In the genomic region with DNA sequence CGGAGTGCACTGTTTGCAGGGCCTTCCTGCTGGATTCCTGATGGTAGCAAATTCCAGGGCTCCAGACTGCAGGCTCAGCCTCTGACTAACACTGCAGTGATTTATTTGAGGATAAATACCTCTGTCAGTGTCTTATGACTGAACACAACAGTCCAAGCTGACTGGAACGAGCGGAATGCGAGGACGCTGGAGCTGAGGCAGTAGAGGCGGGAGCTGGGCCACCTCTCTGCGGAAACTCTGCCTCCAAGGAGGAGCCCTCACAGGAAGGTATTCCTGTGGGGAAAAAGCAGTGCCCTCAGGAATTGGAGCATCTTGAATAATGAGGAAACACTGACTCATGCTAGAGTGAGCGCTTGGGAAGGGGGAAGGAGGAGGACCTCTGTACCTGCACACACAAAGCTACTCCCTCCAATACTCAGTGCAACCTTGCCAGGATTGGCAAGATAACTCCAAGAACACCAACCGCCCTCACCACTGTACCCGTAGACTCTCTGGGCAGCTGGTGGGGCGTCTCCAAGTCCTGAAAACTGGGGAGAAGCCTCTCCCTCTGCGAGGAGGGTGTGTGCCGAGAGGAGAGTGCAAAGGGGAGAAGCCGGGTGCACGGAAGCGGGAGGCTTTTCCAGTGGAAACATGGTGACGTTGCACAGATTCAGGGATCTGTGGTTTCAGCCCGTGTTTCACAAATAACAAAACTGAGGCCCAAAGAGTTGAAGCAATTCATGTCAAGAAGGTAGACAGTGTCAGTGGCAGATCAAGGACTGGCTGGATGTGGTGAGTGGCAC, we compare ENCODE assay signal across 8 cellular contexts. TPM values are rescaled to one million over a fixed set of nuclear protein-coding genes. Genes with fewer than 3 reads are reported as not detected.
A peak's percentile ranks its signal among the peaks of the same experiment; 100 is the strongest.
DNase-seq lines count a peak whose midpoint lies in the region; ATAC-seq, FAIRE-seq and TF ChIP-seq lines count a peak whose summit lies in the region.

No MANE protein-coding gene starts in this region.

- peak; percentile 99 for DNase-seq in AG04449 (ENCODE audit: low read depth, low spot score)
- DNase-seq in NT2/D1 (ENCODE audit: low read depth, low spot score) = peak; percentile 90
- peak in 1 of 2 experiments; percentile 66 for DNase-seq in H1 (ENCODE audit: low read depth in 1 of 2, low spot score in 2 of 2)
- peak; percentile 99 for DNase-seq in mesenchymal stem cell
- DNase-seq in ureter (ENCODE audit: low spot score) = peak; percentile 70
- no peak for DNase-seq in naive thymus-derived CD8-positive, alpha-beta T cell

- peak; percentile 12 for TF ChIP-seq CTCF in AG04449 (IDR thresholded peaks at IDR 0.05; ENCODE audit: insufficient read depth, low read length, missing control alignments)
- no peak for TF ChIP-seq CTCF in H1 (IDR thresholded peaks at IDR 0.05; ENCODE audit: control extremely low read depth in 1 of 3, insufficient read depth in 1 of 3, low read depth in 1 of 3, low read length in 3 of 3)

- H3K9me3 ChIP-seq in NT2/D1 (ENCODE audit: insufficient read depth, low read length) (peaks cover 16% of the 10 kb centered on the region), H1 (ENCODE audit: insufficient read depth in 2 of 2, low read depth in 1 of 2, low read length in 1 of 2) (no peaks in the 10 kb centered on the region), mesenchymal stem cell (ENCODE audit: control insufficient read depth, low read length) (no peaks in the 10 kb centered on the region)

- no peak for TF ChIP-seq RAD21 in H1 (IDR thresholded peaks at IDR 0.05 in 1 of 2, conservative IDR thresholded peaks at IDR 0.05 in 1 of 2; ENCODE audit: low read depth in 2 of 2, low read length in 2 of 2)

- WGBS in H1 (ENCODE audit: extremely low coverage in 1 of 2, insufficient coverage in 1 of 2, insufficient read length in 1 of 2, insufficient replicate concordance in 2 of 2, low coverage in 1 of 2, low lambda C conversion rate in 2 of 2, missing lambda C conversion rate in 1 of 2), 2 experiments = 75% methylated on average over 15 of the region's 18 CpGs; no CpG with 5 or more reads in 1 of the 2 experiments
- 28% methylated on average over 18 of the region's 18 CpGs for WGBS in mesenchymal stem cell

- peaks cover 19% of the 10 kb centered on the region for H3K36me3 ChIP-seq in NT2/D1 (ENCODE audit: insufficient read depth, insufficient read length, low read length)
- peaks cover 0 to 10% (median 6%) of the 10 kb centered on the region in 4 experiments; a peak in 3 of 8 replicates for H3K36me3 ChIP-seq in H1 (ENCODE audit: control insufficient read depth in 2 of 4, insufficient read depth in 4 of 4, low read length in 3 of 4)
- H3K36me3 ChIP-seq in mesenchymal stem cell (ENCODE audit: control insufficient read depth in 1 of 2, insufficient read depth in 2 of 2, low read depth in 1 of 2, low read length in 2 of 2) = peaks cover 4 to 33% of the 10 kb centered on the region in 2 experiments

- H3K4ac ChIP-seq in H1 (replicated peaks; ENCODE audit: insufficient read length, low read depth, low read length) (no peak overlapping the region), mesenchymal stem cell (ENCODE audit: low read depth in 1 of 2, low read length in 2 of 2) (peak overlapping the region; percentile 42 to 48)

- H3K27me3 ChIP-seq in NT2/D1 (ENCODE audit: insufficient read depth, insufficient read length) = no peaks in the 10 kb centered on the region
- no peaks in the 10 kb centered on the region for H3K27me3 ChIP-seq in H1 (replicated peaks in 1 of 4; ENCODE audit: control insufficient read depth in 3 of 4, extremely low read depth in 1 of 4, insufficient read depth in 3 of 4, low read length in 3 of 4)
- no peaks in the 10 kb centered on the region for H3K27me3 ChIP-seq in mesenchymal stem cell (ENCODE audit: control insufficient read depth in 1 of 2, insufficient read depth in 1 of 2, low read length in 2 of 2)

- H2BK20ac ChIP-seq in H1 (ENCODE audit: low read length) = no peak overlapping the region

- no peaks in the 10 kb centered on the region for H3K27me3 Mint-ChIP-seq in naive thymus-derived CD8-positive, alpha-beta T cell

- H4K5ac ChIP-seq in H1 (ENCODE audit: insufficient read length, low read depth, low read length) = no peak overlapping the region

- H3K9me3 Mint-ChIP-seq in naive thymus-derived CD8-positive, alpha-beta T cell = no peaks in the 10 kb centered on the region

- H2AFZ ChIP-seq in H1 (ENCODE audit: low read length) (no peak overlapping the region), mesenchymal stem cell (ENCODE audit: low read depth, low read length) (no peak overlapping the region)

- H3K27ac ChIP-seq in H1 (ENCODE audit: low read depth, low read length) (peak overlapping the region; percentile 57; the same call in 1 of the 2 replicates), mesenchymal stem cell (ENCODE audit: low read length, poor library complexity, severe bottlenecking) (peak overlapping the region; percentile 97)

- H3K14ac ChIP-seq in H1 (ENCODE audit: insufficient read length) (no peak overlapping the region), mesenchymal stem cell (ENCODE audit: low read length in 2 of 2) (no peak overlapping the region)

- peak overlapping the region; percentile 73; the same call in 1 of the 2 replicates for H2BK12ac ChIP-seq in H1 (ENCODE audit: low read depth, low read length)
- H2BK12ac ChIP-seq in mesenchymal stem cell (ENCODE audit: low read length in 2 of 2) = peak overlapping the region; percentile 2 to 84

- H3K18ac ChIP-seq in H1 (ENCODE audit: extremely low read depth, low read length) (no peak overlapping the region), mesenchymal stem cell (ENCODE audit: low read depth in 1 of 2, low read length in 2 of 2) (peak overlapping the region; percentile 87 to 90)

- H2BK5ac ChIP-seq in H1 (ENCODE audit: low read depth, low read length) (peak overlapping the region; percentile 46; the same call in 1 of the 2 replicates), mesenchymal stem cell (ENCODE audit: low read depth, low read length, poor library complexity, severe bottlenecking) (no peak overlapping the region)

- H3K23ac ChIP-seq in H1 (ENCODE audit: insufficient read length) (no peak overlapping the region), mesenchymal stem cell (ENCODE audit: low read length in 2 of 2) (peak overlapping the region in 1 of 2 experiments; percentile 77)

- H3K4me1 Mint-ChIP-seq in naive thymus-derived CD8-positive, alpha-beta T cell = peaks cover 20 to 45% (median 34%) of the 10 kb centered on the region in 4 donors

- CTCF ChIA-PET in AG04449 (lab: Yijun Ruan, JAX) (interaction anchor here (0.9 kb wide), 1 partner anchor 11 kb away, joined by 4 read pairs; no protein-coding TSS in a partner anchor), H1 (lab: Charles Lee; ENCODE audit: partially characterized antibody) (interaction anchor here (0.6 to 1.9 kb wide), 8 partner anchors 10 to 79 kb away, joined by 3 to 5 read pairs (median 3); no protein-coding TSS in a partner anchor)

- peaks cover 6 to 72% of the 10 kb centered on the region in 2 experiments for H3K79me2 ChIP-seq in H1 (ENCODE audit: control insufficient read depth in 1 of 2, insufficient read depth in 2 of 2, low read length in 2 of 2)

- H3K9ac ChIP-seq in NT2/D1 (ENCODE audit: insufficient read length, low read depth) (peak overlapping the region; percentile 4), H1 (replicated peaks in 1 of 4; ENCODE audit: extremely low read depth in 1 of 4, low read depth in 3 of 4, low read length in 3 of 4) (no peak overlapping the region), mesenchymal stem cell (ENCODE audit: low read length) (peak overlapping the region; percentile 76)

- H3K4me2 ChIP-seq in H1 (ENCODE audit: insufficient read depth in 1 of 2, low read depth in 2 of 2, low read length in 2 of 2) (peak overlapping the region; percentile 18 to 37; a peak in 2 of 4 replicates), mesenchymal stem cell (ENCODE audit: low read length, poor library complexity, severe bottlenecking) (peak overlapping the region; percentile 17)

- H4K8ac ChIP-seq in H1 (ENCODE audit: extremely low read depth, insufficient read depth, low read length) = no peak overlapping the region
- H4K8ac ChIP-seq in mesenchymal stem cell (ENCODE audit: low read length) = peak overlapping the region; percentile 89

- no peak overlapping the region for H2BK120ac ChIP-seq in H1 (replicated peaks; ENCODE audit: low read depth, low read length)
- peak overlapping the region; percentile 81 for H2BK120ac ChIP-seq in mesenchymal stem cell (ENCODE audit: low read depth, low read length)

- POLR2A ChIA-PET in AG04449 (lab: Yijun Ruan, JAX) (interaction anchor here (0.5 to 2.3 kb wide), 16 partner anchors 10 to 464 kb away, joined by 3 to 15 read pairs (median 3); a partner anchor contains a TSS), H1 (lab: Charles Lee; ENCODE audit: partially characterized antibody) (interaction anchor here (1.0 to 2.4 kb wide), 4 partner anchors 10 to 20 kb away, joined by 3 to 11 read pairs (median 4); no protein-coding TSS in a partner anchor)
- POLR2A ChIA-PET in naive thymus-derived CD8-positive, alpha-beta T cell (lab: Charles Lee) = no interaction called here

- peak overlapping the region in 4 of 10 donors; percentile 35 to 85 (median 69) for H3K27ac Mint-ChIP-seq in naive thymus-derived CD8-positive, alpha-beta T cell

- no peak overlapping the region for H4K91ac ChIP-seq in H1 (replicated peaks; ENCODE audit: insufficient read length, low read length)
- peak overlapping the region; percentile 20 for H4K91ac ChIP-seq in mesenchymal stem cell (ENCODE audit: low read length)

- H3K79me1 ChIP-seq in H1 (ENCODE audit: low read depth, low read length) = peaks cover 6% of the 10 kb centered on the region
- no peaks in the 10 kb centered on the region for H3K79me1 ChIP-seq in mesenchymal stem cell (replicated peaks; ENCODE audit: low read length, poor library complexity, severe bottlenecking)

- no peak overlapping the region for H2BK15ac ChIP-seq in H1 (ENCODE audit: low read length)
- H2BK15ac ChIP-seq in mesenchymal stem cell (ENCODE audit: low read depth, poor library complexity, severe bottlenecking) = peak overlapping the region; percentile 31

- H3K56ac ChIP-seq in H1 (replicated peaks; ENCODE audit: insufficient read length, low read depth, low read length) = no peak overlapping the region

- FAIRE-seq in H1 (lab: Jason Lieb, UNC) = no peak

- peaks cover 8 to 55% (median 41%) of the 10 kb centered on the region in 3 donors for H3K36me3 Mint-ChIP-seq in naive thymus-derived CD8-positive, alpha-beta T cell

- H4K20me1 ChIP-seq in H1 (replicated peaks in 1 of 2; ENCODE audit: control insufficient read depth in 1 of 2, insufficient read depth in 2 of 2, low read length in 2 of 2) = peaks cover 4 to 5% of the 10 kb centered on the region in 2 experiments

- peaks cover 15% of the 10 kb centered on the region for H3K4me1 ChIP-seq in NT2/D1 (ENCODE audit: insufficient read depth, insufficient read length)
- H3K4me1 ChIP-seq in H1 (replicated peaks in 1 of 4; ENCODE audit: control insufficient read depth in 3 of 4, insufficient read depth in 4 of 4, low read length in 3 of 4) = peaks cover 4 to 21% (median 17%) of the 10 kb centered on the region in 4 experiments
- peaks cover 18% of the 10 kb centered on the region for H3K4me1 ChIP-seq in mesenchymal stem cell (ENCODE audit: control insufficient read depth, insufficient read depth, low read depth, low read length)

- H3K23me2 ChIP-seq in H1 (ENCODE audit: low read depth, low read length) = no peaks in the 10 kb centered on the region

- TF ChIP-seq EP300 in H1 (IDR thresholded peaks at IDR 0.05; ENCODE audit: borderline replicate concordance in 1 of 2, low read depth in 2 of 2, low read length in 2 of 2) = no peak

- H3K4me3 ChIP-seq in AG04449 (ENCODE audit: low read depth, low read length) = no peak overlapping the region
- H3K4me3 ChIP-seq in NT2/D1 (ENCODE audit: insufficient read length, low read depth) = no peak overlapping the region
- no peak overlapping the region; a peak in 1 of 8 replicates for H3K4me3 ChIP-seq in H1 (ENCODE audit: extremely low read depth in 1 of 4, insufficient read depth in 2 of 4, low read depth in 3 of 4, low read length in 4 of 4)
- peak overlapping the region in 1 of 2 experiments; percentile 38 for H3K4me3 ChIP-seq in mesenchymal stem cell (ENCODE audit: insufficient read depth in 1 of 2, low read depth in 1 of 2, low read length in 2 of 2)

- no peak for ATAC-seq in GM21360 (IDR thresholded peaks at IDR 0.05; ENCODE audit: unreplicated experiment)
- no peak for ATAC-seq in naive thymus-derived CD8-positive, alpha-beta T cell
- no peak for ATAC-seq in HG03342 (IDR thresholded peaks at IDR 0.05; ENCODE audit: unreplicated experiment)

- no peak for TF ChIP-seq POLR2A in H1 (IDR thresholded peaks at IDR 0.05; ENCODE audit: control extremely low read depth in 1 of 2, low read depth in 2 of 2, low read length in 2 of 2)

- H2AK5ac ChIP-seq in H1 (ENCODE audit: low read depth, low read length) (0 out of 2 replicates have a peak overlapping the region, but pooled peaks have one; percentile 24), mesenchymal stem cell (ENCODE audit: low read length, severe bottlenecking) (peak overlapping the region; percentile 19)

- H3K4me3 Mint-ChIP-seq in naive thymus-derived CD8-positive, alpha-beta T cell = no peak overlapping the region

RNA-seq across cellular contexts. Expression of a gene that starts 43.0 kb away (rescaled TPM):
- total RNA-seq in H1 (2021; fragmentation: NEBNext Ultra II Directional; extraction: Animal tissue kit (Norgen Biotek cat#: 25700)) = 41.9 and 45.1 TPM in 2 replicates
- 50.0 and 61.4 TPM in 2 replicates for polyA plus RNA-seq in H1 (2011; rRNA removed)
- 36.8 TPM for polyA plus RNA-seq in H1 (2011; cell fraction: cytosol; rRNA removed)
- 47.2 TPM for polyA plus RNA-seq in H1 (2011; cell fraction: nucleus; rRNA removed)
- 25.0 to 30.9 TPM (median 26.7 TPM) in 4 replicates for polyA plus RNA-seq in H1 (2012, experiment 1 of 2)
- 28.4 TPM for polyA plus RNA-seq in H1 (2012, experiment 2 of 2)
- 33.7 TPM for polyA plus RNA-seq in H1 (2013, experiment 1 of 2)
- 33.3 TPM for polyA plus RNA-seq in H1 (2013, experiment 2 of 2)
- 23.2 and 35.7 TPM in 2 replicates for polyA minus RNA-seq in H1 (2011; rRNA and poly(A)+ RNA removed)
- 23.8 TPM for polyA minus RNA-seq in H1 (2011; cell fraction: cytosol; rRNA and poly(A)+ RNA removed)
- 46.4 TPM for polyA minus RNA-seq in H1 (2011; cell fraction: nucleus; rRNA and poly(A)+ RNA removed)
- 73.9 TPM for polyA plus RNA-seq in mesenchymal stem cell (2013, experiment 1 of 2)
- 71.8 TPM for polyA plus RNA-seq in mesenchymal stem cell (2013, experiment 2 of 2)
- 88.3 TPM for total RNA-seq in ureter
- 10 to 100 TPM; 28.9 to 31.3 TPM for total RNA-seq in naive thymus-derived CD8-positive, alpha-beta T cell
- polyA plus RNA-seq in naive thymus-derived CD8-positive, alpha-beta T cell = 10 to 100 TPM; 19.3 to 25.7 (median 20.5) TPM

Comparison
In these comparisons a context has a peak if more than half of its experiments do, and no peak if none do; other contexts are left out.
1. DNase-seq: peak in AG04449 (single experiment), NT2/D1 (single experiment), mesenchymal stem cell (single experiment) and ureter (single experiment); none in naive thymus-derived CD8-positive, alpha-beta T cell (0 of 10).
2. H3K9ac ChIP-seq: peak in NT2/D1 (single experiment) and mesenchymal stem cell (single experiment); none in H1 (0 of 4).